28 cellular contexts compared by ENCODE assay signal in genomic region chr22:46995501-46996360, GRCh38.
"Had no signal": no experiment of that assay in that cellular context is flagged by ENCODE, and none has a peak within 500 bp of the region (broad histone marks: within the 10 kb centered on the region; RNA-seq: fewer than 3 reads in every experiment).

No MANE protein-coding gene starts in this region.

- DNase-seq: activated CD4-positive, alpha-beta T cell treated with anti-CD3 and anti-CD28 coated beads for 48 hours; activated CD4-positive, alpha-beta T cell treated with anti-CD3 and anti-CD28 coated beads, Interleukin-2, amount 50 U/mL, for 48 hours; activated CD8-positive, alpha-beta memory T cell treated with anti-CD3 and anti-CD28 coated beads, Interleukin-2, amount 50 U/mL, for 4 hours; activated gamma-delta T cell; activated naive CD4-positive, alpha-beta T cell treated with anti-CD3 and anti-CD28 coated beads, Interleukin-2, amount 10 ng/mL, durations not matched to agents 7 days and 5 days; activated naive CD8-positive, alpha-beta T cell treated with anti-CD3 and anti-CD28 coated beads, Interleukin-2, amount 10 ng/mL, durations not matched to agents 7 days and 5 days; activated T-cell treated with anti-CD3 and anti-CD28 coated beads, Interleukin-2, amount 50 U/mL, for 1 hour; brain microvascular endothelial cell; central memory CD4-positive, alpha-beta T cell; foreskin fibroblast; hippocampal formation; left colon; ovary; retina; spleen; stimulated activated naive CD4-positive, alpha-beta T cell; T-helper 9 cell had no signal

- ATAC-seq: activated CD4-positive, CD25-positive, alpha-beta regulatory T cell treated with anti-CD3 and anti-CD28 coated beads, Interleukin-2, amount 50 U/mL, for 24 hours had no signal

- H3K36me3 Mint-ChIP-seq: natural killer cell treated with Interleukin-12 subunit alpha and Interleukin-12 subunit beta and Interleukin-15 and Interleukin-18, amount 100 ng/mL, for 72 hours had no signal

- H3K27me3 Mint-ChIP-seq: activated naive CD4-positive, alpha-beta T cell treated with anti-CD3 and anti-CD28 coated beads, Interleukin-2, amount 10 ng/mL, durations not matched to agents 7 days and 5 days; activated naive CD8-positive, alpha-beta T cell treated with anti-CD3 and anti-CD28 coated beads, Interleukin-2, amount 10 ng/mL, durations not matched to agents 7 days and 5 days; memory B cell; natural killer cell treated with Interleukin-12 subunit alpha and Interleukin-12 subunit beta and Interleukin-15 and Interleukin-18, amount 100 ng/mL, for 72 hours had no signal

- H3K27ac ChIP-seq: ascending aorta, brain microvascular endothelial cell, neutrophil, ovary, prostate gland, spleen, suprapubic skin, tibial nerve, WERI-Rb-1 had no signal

- H3K4me1 ChIP-seq: ascending aorta, prostate gland had no signal

- H3K9me3 ChIP-seq: ascending aorta, neutrophil, ovary, prostate gland, spleen, suprapubic skin, tibial nerve had no signal

- H3K4me3 Mint-ChIP-seq: activated naive CD4-positive, alpha-beta T cell treated with anti-CD3 and anti-CD28 coated beads, Interleukin-2, amount 10 ng/mL, durations not matched to agents 7 days and 5 days; activated naive CD8-positive, alpha-beta T cell treated with anti-CD3 and anti-CD28 coated beads, Interleukin-2, amount 10 ng/mL, durations not matched to agents 7 days and 5 days; activated T-helper 1 cell treated with anti-CD3 and anti-CD28 coated beads, Interleukin-12 subunit alpha, Interleukin-12 subunit beta, Interleukin-2, Interleukin-4 antibody, amounts not matched to agents 30 ng/mL and 10 ng/mL and 1 ng/mL, durations not matched to agents 14 hours and 24 hours and 36 hours; memory B cell; natural killer cell treated with Interleukin-12 subunit alpha and Interleukin-12 subunit beta and Interleukin-15 and Interleukin-18, amount 100 ng/mL, for 72 hours; T-helper 1 cell treated with Interleukin-12 subunit alpha and Interleukin-12 subunit beta and Interleukin-4 antibody, amounts not matched to agents 30 μg/mL and 1 μg/mL, for 36 hours had no signal

- H3K9me3 Mint-ChIP-seq: activated naive CD4-positive, alpha-beta T cell treated with anti-CD3 and anti-CD28 coated beads, Interleukin-2, amount 10 ng/mL, durations not matched to agents 7 days and 5 days; activated naive CD8-positive, alpha-beta T cell treated with anti-CD3 and anti-CD28 coated beads, Interleukin-2, amount 10 ng/mL, durations not matched to agents 7 days and 5 days; activated T-helper 1 cell treated with anti-CD3 and anti-CD28 coated beads, Interleukin-12 subunit alpha, Interleukin-12 subunit beta, Interleukin-2, Interleukin-4 antibody, amounts not matched to agents 30 ng/mL and 10 ng/mL and 1 ng/mL, durations not matched to agents 14 hours and 24 hours and 36 hours; memory B cell; natural killer cell treated with Interleukin-12 subunit alpha and Interleukin-12 subunit beta and Interleukin-15 and Interleukin-18, amount 100 ng/mL, for 72 hours; T-helper 1 cell treated with Interleukin-12 subunit alpha and Interleukin-12 subunit beta and Interleukin-4 antibody, amounts not matched to agents 30 μg/mL and 1 μg/mL, for 36 hours had no signal

- H3K27me3 ChIP-seq: ascending aorta, brain microvascular endothelial cell, neutrophil, ovary, spleen, suprapubic skin, tibial nerve had no signal

- H3K4me3 ChIP-seq: ascending aorta, ovary, prostate gland, spleen, suprapubic skin, tibial nerve had no signal

- H3K36me3 ChIP-seq: brain microvascular endothelial cell, ovary, prostate gland, WERI-Rb-1 had no signal

- H3K27ac Mint-ChIP-seq: activated naive CD8-positive, alpha-beta T cell treated with anti-CD3 and anti-CD28 coated beads, Interleukin-2, amount 10 ng/mL, durations not matched to agents 7 days and 5 days; activated T-helper 1 cell treated with anti-CD3 and anti-CD28 coated beads, Interleukin-12 subunit alpha, Interleukin-12 subunit beta, Interleukin-2, Interleukin-4 antibody, amounts not matched to agents 30 ng/mL and 10 ng/mL and 1 ng/mL, durations not matched to agents 14 hours and 24 hours and 36 hours; memory B cell; T-helper 1 cell treated with Interleukin-12 subunit alpha and Interleukin-12 subunit beta and Interleukin-4 antibody, amounts not matched to agents 30 μg/mL and 1 μg/mL, for 36 hours had no signal
